36 cellular contexts compared by ENCODE assay signal in the genomic region with DNA sequence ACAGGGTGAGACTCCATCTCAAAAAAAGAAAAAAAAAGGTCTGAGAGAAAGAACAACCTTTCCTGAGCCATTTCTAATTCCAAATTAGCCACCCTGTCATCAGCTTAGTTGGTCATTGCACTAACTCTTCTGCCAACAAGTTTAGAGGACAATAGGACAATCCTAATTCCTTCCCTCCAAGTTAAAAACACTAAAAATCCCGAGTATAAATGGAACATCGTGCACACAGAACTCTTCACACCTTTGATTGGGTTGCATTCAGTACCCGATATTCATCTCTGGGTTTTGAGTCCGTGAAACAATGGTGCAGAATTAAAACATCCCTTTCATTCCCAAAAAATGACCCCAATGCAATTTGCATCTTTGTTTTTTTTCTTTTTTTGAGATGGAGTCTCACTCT.
"Had no signal": no experiment of that assay in that cellular context is flagged by ENCODE, and none has a peak within 500 bp of the region (broad histone marks: within the 10 kb centered on the region; RNA-seq: fewer than 3 reads in every experiment).

No MANE protein-coding gene starts in this region.

- ATAC-seq: activated CD4-positive, alpha-beta T cell treated with anti-CD3 and anti-CD28 coated beads for 36 hours; activated CD8-positive, alpha-beta memory T cell treated with anti-CD3 and anti-CD28 coated beads, Interleukin-2, amount 10 ng/mL, durations not matched to agents 7 days and 5 days; activated CD8-positive, alpha-beta T cell treated with anti-CD3 and anti-CD28 coated beads, Interleukin-2, amount 10 ng/mL, durations not matched to agents 7 days and 5 days; activated naive CD8-positive, alpha-beta T cell treated with anti-CD3 and anti-CD28 coated beads, Interleukin-2, amount 50 U/mL, for 24 hours had no signal

- H3K27me3 ChIP-seq: ascending aorta, cardiac muscle cell had no signal

- H3K9me3 Mint-ChIP-seq: activated B cell treated with CpG ODN at 0.5 μM for 24 hours; activated CD4-positive, alpha-beta memory T cell treated with anti-CD3 and anti-CD28 coated beads, Interleukin-2, amount 10 ng/mL, durations not matched to agents 7 days and 5 days; activated CD4-positive, alpha-beta T cell treated with anti-CD3 and anti-CD28 coated beads, Interleukin-2, amount 10 ng/mL, durations not matched to agents 7 days and 5 days; activated naive CD4-positive, alpha-beta T cell treated with anti-CD3 and anti-CD28 coated beads, Interleukin-2, amount 10 ng/mL, durations not matched to agents 7 days and 5 days; activated naive CD4-positive, alpha-beta T cell treated with anti-CD3 and anti-CD28 coated beads, Interleukin-2, amount 50 U/mL, for 24 hours; activated naive CD8-positive, alpha-beta T cell treated with anti-CD3 and anti-CD28 coated beads, Interleukin-2, amount 10 ng/mL, durations not matched to agents 7 days and 5 days; activated naive CD8-positive, alpha-beta T cell treated with anti-CD3 and anti-CD28 coated beads, Interleukin-2, amount 50 U/mL, for 24 hours; activated T-cell treated with anti-CD3 and anti-CD28 coated beads, Interleukin-2, amount 50 U/mL, for 24 hours; activated T-helper 2 cell treated with anti-CD3 and anti-CD28 coated beads, Interferon-gamma antibody, Interleukin-2, Interleukin-4, amounts not matched to agents 10 μg/mL and 5 μg/mL and 100 μg/mL, durations not matched to agents 14 hours and 24 hours and 36 hours; brain; central memory CD8-positive, alpha-beta T cell; T-helper 1 cell treated with Interleukin-12 subunit alpha and Interleukin-12 subunit beta and Interleukin-4 antibody, amounts not matched to agents 30 μg/mL and 1 μg/mL, for 36 hours; T-helper 2 cell treated with Interferon-gamma antibody and Interleukin-4, amounts not matched to agents 5 μg/mL and 100 μg/mL, for 36 hours had no signal

- DNase-seq: activated B cell treated with CpG ODN at 0.5 μM for 24 hours; activated CD4-positive, alpha-beta memory T cell treated with anti-CD3 and anti-CD28 coated beads, Interleukin-2, amount 10 ng/mL, durations not matched to agents 7 days and 5 days; activated CD4-positive, alpha-beta T cell treated with anti-CD3 and anti-CD28 coated beads for 1 hour; activated CD4-positive, alpha-beta T cell treated with anti-CD3 and anti-CD28 coated beads for 36 hours; activated CD4-positive, alpha-beta T cell treated with anti-CD3 and anti-CD28 coated beads for 48 hours; activated CD4-positive, alpha-beta T cell treated with anti-CD3 and anti-CD28 coated beads, Interleukin-2, amount 10 ng/mL, durations not matched to agents 7 days and 5 days; activated CD4-positive, alpha-beta T cell treated with anti-CD3 and anti-CD28 coated beads, Interleukin-2, amount 50 U/mL, for 48 hours; activated CD8-positive, alpha-beta memory T cell treated with anti-CD3 and anti-CD28 coated beads, Interleukin-2, amount 50 U/mL, for 48 hours; activated CD8-positive, alpha-beta T cell treated with anti-CD3 and anti-CD28 coated beads, Interleukin-2, amount 10 ng/mL, durations not matched to agents 7 days and 5 days; activated effector memory CD4-positive, alpha-beta T cell treated with Interleukin-2 at 50 U/mL for 16 hours; activated gamma-delta T cell; activated naive CD4-positive, alpha-beta T cell treated with anti-CD3 and anti-CD28 coated beads, Interleukin-2, amount 10 ng/mL, durations not matched to agents 7 days and 5 days; activated naive CD4-positive, alpha-beta T cell treated with Interleukin-2 at 50 U/mL for 16 hours; activated naive CD8-positive, alpha-beta T cell treated with anti-CD3 and anti-CD28 coated beads, Interleukin-2, amount 10 ng/mL, durations not matched to agents 7 days and 5 days; activated naive CD8-positive, alpha-beta T cell treated with anti-CD3 and anti-CD28 coated beads, Interleukin-2, amount 50 U/mL, for 24 hours; activated T-cell treated with anti-CD3 and anti-CD28 coated beads, Interleukin-2, amount 50 U/mL, for 24 hours; activated T-cell treated with anti-CD3 and anti-CD28 coated beads, Interleukin-2, amount 50 U/mL, for 48 hours; amygdala; anterior cingulate cortex; caudate nucleus; cerebellar nuclear complex; T-helper 2 cell; T-helper 9 cell had no signal

- H3K27ac Mint-ChIP-seq: activated B cell treated with CpG ODN at 0.5 μM for 24 hours; activated CD4-positive, alpha-beta memory T cell treated with anti-CD3 and anti-CD28 coated beads, Interleukin-2, amount 10 ng/mL, durations not matched to agents 7 days and 5 days; activated CD4-positive, alpha-beta T cell treated with anti-CD3 and anti-CD28 coated beads for 36 hours; activated CD4-positive, alpha-beta T cell treated with anti-CD3 and anti-CD28 coated beads, Interleukin-2, amount 10 ng/mL, durations not matched to agents 7 days and 5 days; activated CD8-positive, alpha-beta memory T cell treated with anti-CD3 and anti-CD28 coated beads, Interleukin-2, amount 10 ng/mL, durations not matched to agents 7 days and 5 days; activated CD8-positive, alpha-beta T cell treated with anti-CD3 and anti-CD28 coated beads, Interleukin-2, amount 10 ng/mL, durations not matched to agents 7 days and 5 days; activated naive CD4-positive, alpha-beta T cell treated with anti-CD3 and anti-CD28 coated beads, Interleukin-2, amount 10 ng/mL, durations not matched to agents 7 days and 5 days; activated naive CD4-positive, alpha-beta T cell treated with anti-CD3 and anti-CD28 coated beads, Interleukin-2, amount 50 U/mL, for 24 hours; activated naive CD8-positive, alpha-beta T cell; activated naive CD8-positive, alpha-beta T cell treated with anti-CD3 and anti-CD28 coated beads, Interleukin-2, amount 10 ng/mL, durations not matched to agents 7 days and 5 days; activated naive CD8-positive, alpha-beta T cell treated with anti-CD3 and anti-CD28 coated beads, Interleukin-2, amount 50 U/mL, for 24 hours; activated T-cell treated with anti-CD3 and anti-CD28 coated beads, Interleukin-2, amount 50 U/mL, for 24 hours; activated T-helper 2 cell treated with anti-CD3 and anti-CD28 coated beads, Interferon-gamma antibody, Interleukin-2, Interleukin-4, amounts not matched to agents 10 μg/mL and 5 μg/mL and 100 μg/mL, durations not matched to agents 14 hours and 24 hours and 36 hours; brain; T-helper 1 cell treated with Interleukin-12 subunit alpha and Interleukin-12 subunit beta and Interleukin-4 antibody, amounts not matched to agents 30 μg/mL and 1 μg/mL, for 36 hours; T-helper 2 cell treated with Interferon-gamma antibody and Interleukin-4, amounts not matched to agents 5 μg/mL and 100 μg/mL, for 36 hours had no signal

- H3K36me3 Mint-ChIP-seq: activated naive CD4-positive, alpha-beta T cell treated with anti-CD3 and anti-CD28 coated beads, Interleukin-2, amount 50 U/mL, for 24 hours; activated naive CD8-positive, alpha-beta T cell; activated naive CD8-positive, alpha-beta T cell treated with anti-CD3 and anti-CD28 coated beads, Interleukin-2, amount 10 ng/mL, durations not matched to agents 7 days and 5 days; brain had no signal

- H3K4me3 Mint-ChIP-seq: activated B cell treated with CpG ODN at 0.5 μM for 24 hours; activated CD4-positive, alpha-beta memory T cell treated with anti-CD3 and anti-CD28 coated beads, Interleukin-2, amount 10 ng/mL, durations not matched to agents 7 days and 5 days; activated CD4-positive, alpha-beta T cell treated with anti-CD3 and anti-CD28 coated beads for 36 hours; activated CD4-positive, alpha-beta T cell treated with anti-CD3 and anti-CD28 coated beads, Interleukin-2, amount 10 ng/mL, durations not matched to agents 7 days and 5 days; activated CD8-positive, alpha-beta memory T cell treated with anti-CD3 and anti-CD28 coated beads, Interleukin-2, amount 10 ng/mL, durations not matched to agents 7 days and 5 days; activated CD8-positive, alpha-beta T cell treated with anti-CD3 and anti-CD28 coated beads, Interleukin-2, amount 10 ng/mL, durations not matched to agents 7 days and 5 days; activated naive CD4-positive, alpha-beta T cell treated with anti-CD3 and anti-CD28 coated beads, Interleukin-2, amount 10 ng/mL, durations not matched to agents 7 days and 5 days; activated naive CD4-positive, alpha-beta T cell treated with anti-CD3 and anti-CD28 coated beads, Interleukin-2, amount 50 U/mL, for 24 hours; activated naive CD8-positive, alpha-beta T cell; activated naive CD8-positive, alpha-beta T cell treated with anti-CD3 and anti-CD28 coated beads, Interleukin-2, amount 10 ng/mL, durations not matched to agents 7 days and 5 days; activated naive CD8-positive, alpha-beta T cell treated with anti-CD3 and anti-CD28 coated beads, Interleukin-2, amount 50 U/mL, for 24 hours; activated T-cell treated with anti-CD3 and anti-CD28 coated beads, Interleukin-2, amount 50 U/mL, for 24 hours; brain; central memory CD8-positive, alpha-beta T cell; T-helper 1 cell treated with Interleukin-12 subunit alpha and Interleukin-12 subunit beta and Interleukin-4 antibody, amounts not matched to agents 30 μg/mL and 1 μg/mL, for 36 hours; T-helper 2 cell treated with Interferon-gamma antibody and Interleukin-4, amounts not matched to agents 5 μg/mL and 100 μg/mL, for 36 hours had no signal

- FAIRE-seq: bronchial epithelial cell, TTC549 had no signal

- H3K27ac ChIP-seq: ascending aorta, cardiac muscle cell, VCaP had no signal

- H3K4me1 Mint-ChIP-seq: activated B cell treated with CpG ODN at 0.5 μM for 24 hours; activated CD4-positive, alpha-beta memory T cell treated with anti-CD3 and anti-CD28 coated beads, Interleukin-2, amount 10 ng/mL, durations not matched to agents 7 days and 5 days; activated CD4-positive, alpha-beta T cell treated with anti-CD3 and anti-CD28 coated beads for 36 hours; activated CD4-positive, alpha-beta T cell treated with anti-CD3 and anti-CD28 coated beads, Interleukin-2, amount 10 ng/mL, durations not matched to agents 7 days and 5 days; activated CD8-positive, alpha-beta memory T cell treated with anti-CD3 and anti-CD28 coated beads, Interleukin-2, amount 10 ng/mL, durations not matched to agents 7 days and 5 days; activated naive CD4-positive, alpha-beta T cell treated with anti-CD3 and anti-CD28 coated beads, Interleukin-2, amount 10 ng/mL, durations not matched to agents 7 days and 5 days; activated naive CD8-positive, alpha-beta T cell treated with anti-CD3 and anti-CD28 coated beads, Interleukin-2, amount 10 ng/mL, durations not matched to agents 7 days and 5 days; activated naive CD8-positive, alpha-beta T cell treated with anti-CD3 and anti-CD28 coated beads, Interleukin-2, amount 50 U/mL, for 24 hours; brain; central memory CD8-positive, alpha-beta T cell had no signal

- H3K4me3 ChIP-seq: ascending aorta, cardiac muscle cell had no signal

- H3K4me1 ChIP-seq: ascending aorta had no signal

- H3K27me3 Mint-ChIP-seq: activated B cell treated with CpG ODN at 0.5 μM for 24 hours; activated CD4-positive, alpha-beta memory T cell treated with anti-CD3 and anti-CD28 coated beads, Interleukin-2, amount 10 ng/mL, durations not matched to agents 7 days and 5 days; activated CD4-positive, alpha-beta T cell treated with anti-CD3 and anti-CD28 coated beads for 36 hours; activated CD8-positive, alpha-beta memory T cell treated with anti-CD3 and anti-CD28 coated beads, Interleukin-2, amount 10 ng/mL, durations not matched to agents 7 days and 5 days; activated naive CD4-positive, alpha-beta T cell treated with anti-CD3 and anti-CD28 coated beads, Interleukin-2, amount 50 U/mL, for 24 hours; activated naive CD8-positive, alpha-beta T cell; activated naive CD8-positive, alpha-beta T cell treated with anti-CD3 and anti-CD28 coated beads, Interleukin-2, amount 50 U/mL, for 24 hours; activated T-cell treated with anti-CD3 and anti-CD28 coated beads, Interleukin-2, amount 50 U/mL, for 24 hours; brain; central memory CD8-positive, alpha-beta T cell had no signal

- H3K36me3 ChIP-seq: ascending aorta had no signal

- H3K9me3 ChIP-seq: ascending aorta had no signal
